Comparison of ENCODE assay signal across 1 cellular context in genomic region chr10:23191764-23192395, GRCh38.
TF ChIP-seq lines count a peak whose summit lies in the region.

A gene with protein sequence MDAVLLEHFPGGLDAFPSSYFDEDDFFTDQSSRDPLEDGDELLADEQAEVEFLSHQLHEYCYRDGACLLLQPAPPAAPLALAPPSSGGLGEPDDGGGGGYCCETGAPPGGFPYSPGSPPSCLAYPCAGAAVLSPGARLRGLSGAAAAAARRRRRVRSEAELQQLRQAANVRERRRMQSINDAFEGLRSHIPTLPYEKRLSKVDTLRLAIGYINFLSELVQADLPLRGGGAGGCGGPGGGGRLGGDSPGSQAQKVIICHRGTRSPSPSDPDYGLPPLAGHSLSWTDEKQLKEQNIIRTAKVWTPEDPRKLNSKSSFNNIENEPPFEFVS (plus strand): TSS chr10:23192312. CDS start chr10:23192531, 219 bp downstream.

TF ChIP-seq in GM23338, 12 proteins besides CTCF, POLR2A, EP300 and RAD21 (continued from another document):
- TF ChIP-seq, protein P1, sequence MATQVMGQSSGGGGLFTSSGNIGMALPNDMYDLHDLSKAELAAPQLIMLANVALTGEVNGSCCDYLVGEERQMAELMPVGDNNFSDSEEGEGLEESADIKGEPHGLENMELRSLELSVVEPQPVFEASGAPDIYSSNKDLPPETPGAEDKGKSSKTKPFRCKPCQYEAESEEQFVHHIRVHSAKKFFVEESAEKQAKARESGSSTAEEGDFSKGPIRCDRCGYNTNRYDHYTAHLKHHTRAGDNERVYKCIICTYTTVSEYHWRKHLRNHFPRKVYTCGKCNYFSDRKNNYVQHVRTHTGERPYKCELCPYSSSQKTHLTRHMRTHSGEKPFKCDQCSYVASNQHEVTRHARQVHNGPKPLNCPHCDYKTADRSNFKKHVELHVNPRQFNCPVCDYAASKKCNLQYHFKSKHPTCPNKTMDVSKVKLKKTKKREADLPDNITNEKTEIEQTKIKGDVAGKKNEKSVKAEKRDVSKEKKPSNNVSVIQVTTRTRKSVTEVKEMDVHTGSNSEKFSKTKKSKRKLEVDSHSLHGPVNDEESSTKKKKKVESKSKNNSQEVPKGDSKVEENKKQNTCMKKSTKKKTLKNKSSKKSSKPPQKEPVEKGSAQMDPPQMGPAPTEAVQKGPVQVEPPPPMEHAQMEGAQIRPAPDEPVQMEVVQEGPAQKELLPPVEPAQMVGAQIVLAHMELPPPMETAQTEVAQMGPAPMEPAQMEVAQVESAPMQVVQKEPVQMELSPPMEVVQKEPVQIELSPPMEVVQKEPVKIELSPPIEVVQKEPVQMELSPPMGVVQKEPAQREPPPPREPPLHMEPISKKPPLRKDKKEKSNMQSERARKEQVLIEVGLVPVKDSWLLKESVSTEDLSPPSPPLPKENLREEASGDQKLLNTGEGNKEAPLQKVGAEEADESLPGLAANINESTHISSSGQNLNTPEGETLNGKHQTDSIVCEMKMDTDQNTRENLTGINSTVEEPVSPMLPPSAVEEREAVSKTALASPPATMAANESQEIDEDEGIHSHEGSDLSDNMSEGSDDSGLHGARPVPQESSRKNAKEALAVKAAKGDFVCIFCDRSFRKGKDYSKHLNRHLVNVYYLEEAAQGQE (IDR thresholded peaks at IDR 0.05; ENCODE audit: unreplicated experiment): no peak
- no peak for TF ChIP-seq ZNF114 (CRISPR knock-in tag; IDR thresholded peaks at IDR 0.05)
- peak; percentile 83 for TF ChIP-seq EZH2phosphoT487 (IDR thresholded peaks at IDR 0.05; ENCODE audit: unreplicated experiment)
- TF ChIP-seq ZNF331 (CRISPR knock-in tag; IDR thresholded peaks at IDR 0.05; ENCODE audit: low read depth): no peak
- TF ChIP-seq JUNB (IDR thresholded peaks at IDR 0.05; ENCODE audit: unreplicated experiment): no peak
- TF ChIP-seq STAT1 (IDR thresholded peaks at IDR 0.05; ENCODE audit: unreplicated experiment): no peak
- TF ChIP-seq NANOG (IDR thresholded peaks at IDR 0.05; ENCODE audit: borderline replicate concordance): no peak
- no peak for TF ChIP-seq POLR2AphosphoS5 (IDR thresholded peaks at IDR 0.05; ENCODE audit: low read depth)
